In genomic region chr11:67371549-67372231, GRCh38 we compare ENCODE assay signal across 1 cellular context.
A peak's percentile ranks its signal among the peaks of the same experiment; 100 is the strongest.
TF ChIP-seq lines count a peak whose summit lies in the region.

No MANE protein-coding gene starts in this region.

TF ChIP-seq in HEK293, 187 proteins besides CTCF, POLR2A, EP300 and RAD21 (continued from another document and continues in another):
- TF ChIP-seq ZNF518A (tag by site-specific recombination; conservative IDR thresholded peaks at IDR 0.05; ENCODE audit: low read depth) = no peak
- no peak for TF ChIP-seq GLI4 (tag by site-specific recombination; IDR thresholded peaks at IDR 0.05)
- no peak for TF ChIP-seq ZNF549 (tag by site-specific recombination; IDR thresholded peaks at IDR 0.05)
- TF ChIP-seq ZNF121 (tag by site-specific recombination; IDR thresholded peaks at IDR 0.05) = no peak
- no peak for TF ChIP-seq ZNF175 (tag by site-specific recombination; IDR thresholded peaks at IDR 0.05)
- TF ChIP-seq ATF2 (tag by site-specific recombination; IDR thresholded peaks at IDR 0.05; ENCODE audit: low read depth) = no peak
- TF ChIP-seq WT1 (tag by site-specific recombination; IDR thresholded peaks at IDR 0.05) = no peak
- no peak for TF ChIP-seq ZNF274 (IDR thresholded peaks at IDR 0.05; ENCODE audit: low read length)
- no peak for TF ChIP-seq ZNF274 (tag by site-specific recombination; IDR thresholded peaks at IDR 0.05; ENCODE audit: borderline replicate concordance)
- TF ChIP-seq GLIS2 (tag by site-specific recombination; IDR thresholded peaks at IDR 0.05) = peak; percentile 84
- TF ChIP-seq MZF1 (tag by site-specific recombination; IDR thresholded peaks at IDR 0.05; ENCODE audit: borderline replicate concordance) = no peak
- TF ChIP-seq ZNF76 (tag by site-specific recombination; IDR thresholded peaks at IDR 0.05; ENCODE audit: borderline replicate concordance, low read depth) = no peak
- no peak for TF ChIP-seq ZNF843 (tag by site-specific recombination; IDR thresholded peaks at IDR 0.05)
- TF ChIP-seq ZNF391 (tag by site-specific recombination; IDR thresholded peaks at IDR 0.05; ENCODE audit: borderline replicate concordance, low read depth) = no peak
- no peak for TF ChIP-seq ZNF140 (tag by site-specific recombination; IDR thresholded peaks at IDR 0.05)
- no peak for TF ChIP-seq ZBTB48 (tag by site-specific recombination; IDR thresholded peaks at IDR 0.05)
- no peak for TF ChIP-seq ZBTB1 (tag by site-specific recombination; IDR thresholded peaks at IDR 0.05)
- TF ChIP-seq PRDM10 (tag by site-specific recombination; IDR thresholded peaks at IDR 0.05) = 0 out of 2 replicates have a peak, but pooled peaks have one; percentile 13
- no peak for TF ChIP-seq ZFP37 (tag by site-specific recombination; IDR thresholded peaks at IDR 0.05)
- no peak for TF ChIP-seq ZNF416 (tag by site-specific recombination; IDR thresholded peaks at IDR 0.05)
- no peak for TF ChIP-seq ZNF48 (tag by site-specific recombination; IDR thresholded peaks at IDR 0.05)
- TF ChIP-seq ZNF645 (tag by site-specific recombination; IDR thresholded peaks at IDR 0.05) = no peak
- TF ChIP-seq ZNF112 (tag by site-specific recombination; IDR thresholded peaks at IDR 0.05) = no peak
- TF ChIP-seq PRDM1 (tag by site-specific recombination; IDR thresholded peaks at IDR 0.05) = no peak
- no peak for TF ChIP-seq ZSCAN30 (tag by site-specific recombination; IDR thresholded peaks at IDR 0.05)
- TF ChIP-seq ZBTB8A (tag by site-specific recombination; IDR thresholded peaks at IDR 0.05) = peak; percentile 41; the same call in 1 of the 2 replicates
- no peak for TF ChIP-seq AEBP2 (tag by site-specific recombination; IDR thresholded peaks at IDR 0.05; ENCODE audit: borderline replicate concordance)
- TF ChIP-seq ZNF670 (tag by site-specific recombination; IDR thresholded peaks at IDR 0.05; ENCODE audit: low read depth) = no peak
- peak; percentile 89 for TF ChIP-seq PATZ1 (tag by site-specific recombination; IDR thresholded peaks at IDR 0.05)
- no peak for TF ChIP-seq ZNF629 (tag by site-specific recombination; IDR thresholded peaks at IDR 0.05)
- no peak for TF ChIP-seq ZNF596 (tag by site-specific recombination; IDR thresholded peaks at IDR 0.05)
- TF ChIP-seq ZSCAN23 (tag by site-specific recombination; IDR thresholded peaks at IDR 0.05) = no peak
- no peak for TF ChIP-seq SP3 (tag by site-specific recombination; IDR thresholded peaks at IDR 0.05)
- no peak for TF ChIP-seq ZNF362 (tag by site-specific recombination; IDR thresholded peaks at IDR 0.05)
- no peak for TF ChIP-seq ZNF664 (tag by site-specific recombination; IDR thresholded peaks at IDR 0.05)
- no peak for TF ChIP-seq ZNF211 (tag by site-specific recombination; IDR thresholded peaks at IDR 0.05; ENCODE audit: low read depth)
- no peak for TF ChIP-seq ZNF513 (tag by site-specific recombination; IDR thresholded peaks at IDR 0.05)
- no peak for TF ChIP-seq GLI2 (tag by site-specific recombination; IDR thresholded peaks at IDR 0.05; ENCODE audit: borderline replicate concordance, low read depth)
- TF ChIP-seq ZNF571 (tag by site-specific recombination; IDR thresholded peaks at IDR 0.05) = no peak
- no peak for TF ChIP-seq ZNF555 (tag by site-specific recombination; conservative IDR thresholded peaks at IDR 0.05)
- TF ChIP-seq ZNF354C (tag by site-specific recombination; IDR thresholded peaks at IDR 0.05; ENCODE audit: borderline replicate concordance, low read depth) = no peak
- no peak for TF ChIP-seq MYNN (tag by site-specific recombination; IDR thresholded peaks at IDR 0.05; ENCODE audit: borderline replicate concordance)
- no peak for TF ChIP-seq ZNF701 (tag by site-specific recombination; IDR thresholded peaks at IDR 0.05)
- peak; percentile 85 for TF ChIP-seq ZFHX2 (tag by site-specific recombination; conservative IDR thresholded peaks at IDR 0.05)
- no peak for TF ChIP-seq GFI1B (tag by site-specific recombination; IDR thresholded peaks at IDR 0.05)
- peak; percentile 86; the same call in 1 of the 2 replicates for TF ChIP-seq ZNF449 (tag by site-specific recombination; IDR thresholded peaks at IDR 0.05)
